7 cellular contexts compared by ENCODE assay signal in the genomic region with DNA sequence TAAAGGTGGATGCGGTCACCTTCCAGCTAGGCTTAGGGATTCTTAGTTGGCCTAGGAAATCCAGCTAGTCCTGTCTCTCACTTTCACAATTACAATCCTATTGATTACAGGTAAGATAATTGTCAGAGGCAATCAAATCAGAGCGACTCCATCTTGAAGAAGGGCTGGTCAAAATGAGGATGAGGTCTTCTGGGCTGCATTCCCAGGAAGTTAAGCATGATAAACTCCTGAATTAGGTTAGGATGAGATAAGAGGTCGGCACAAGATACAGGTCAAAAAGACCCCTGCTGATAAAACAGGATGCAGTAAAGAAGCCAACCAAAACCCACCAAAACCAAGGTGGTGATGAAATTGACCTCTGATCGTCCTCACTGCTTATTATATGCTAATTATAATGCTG.
"Had no signal": no experiment of that assay in that cellular context is flagged by ENCODE, and none has a peak within 500 bp of the region (broad histone marks: within the 10 kb centered on the region; RNA-seq: fewer than 3 reads in every experiment).

No MANE protein-coding gene starts in this region.

- H3K27ac Mint-ChIP-seq: GM23338, IgD-negative memory B cell had no signal

- H3K4me2 ChIP-seq: GM23338 had no signal

- H3K36me3 Mint-ChIP-seq: IgD-negative memory B cell had no signal

- H3K4me3 ChIP-seq: GM23338 had no signal

- H3K27ac ChIP-seq: HL-60 had no signal

- H2AFZ ChIP-seq: GM23338 had no signal

- DNase-seq: H7, HCEC 1CT, KBM-7 had no signal

- FAIRE-seq: HepG2 had no signal

- H3K4me3 Mint-ChIP-seq: GM23338, IgD-negative memory B cell had no signal

- H3K9me3 Mint-ChIP-seq: IgD-negative memory B cell had no signal
